Comparison of ENCODE assay signal across 26 cellular contexts in genomic region chr13:59633290-59633689, GRCh38.
DNase-seq lines count a peak whose midpoint lies in the region; ATAC-seq and TF ChIP-seq lines count a peak whose summit lies in the region.
"Had no signal": no experiment of that assay in that cellular context is flagged by ENCODE, and none has a peak within 500 bp of the region (broad histone marks: within the 10 kb centered on the region; RNA-seq: fewer than 3 reads in every experiment).

No MANE protein-coding gene starts in this region.

- no peak for TF ChIP-seq EP300 in esophagus muscularis mucosa (IDR thresholded peaks at IDR 0.05)

- H3K9ac ChIP-seq in subcutaneous abdominal adipose tissue (ENCODE audit: low read length in 5 of 5): peak overlapping the region in 1 of 5 donors; percentile 43

- no peak overlapping the region for H3K27ac ChIP-seq in body of pancreas
- H3K27ac ChIP-seq in esophagus muscularis mucosa (replicated peaks in 1 of 4): peak overlapping the region in 1 of 4 donors; percentile 31
- H3K27ac ChIP-seq in right lobe of liver: no peak overlapping the region
- peak overlapping the region; percentile 21 for H3K27ac ChIP-seq in subcutaneous abdominal adipose tissue (ENCODE audit: low read depth, low read length)
- H3K27ac ChIP-seq: brain microvascular endothelial cell, pancreas had no signal

- 89 to 95% methylated on average over 9 of the region's 9 CpGs for WGBS in body of pancreas, 2 donors
- WGBS in esophagus muscularis mucosa: 93% methylated on average over 9 of the region's 9 CpGs
- 56% methylated on average over 9 of the region's 9 CpGs for WGBS in right lobe of liver (ENCODE audit: insufficient coverage, low coverage, low lambda C conversion rate, missing lambda C conversion rate)

- H3K27me3 ChIP-seq in body of pancreas: no peaks in the 10 kb centered on the region
- no peaks in the 10 kb centered on the region for H3K27me3 ChIP-seq in esophagus muscularis mucosa
- H3K27me3 ChIP-seq in right lobe of liver: no peaks in the 10 kb centered on the region
- H3K27me3 ChIP-seq in subcutaneous abdominal adipose tissue (ENCODE audit: control insufficient read depth in 5 of 5, insufficient read depth in 4 of 5, low read length in 5 of 5): peaks cover 0 to 2% (median 0%) of the 10 kb centered on the region in 5 donors
- H3K27me3 ChIP-seq: brain microvascular endothelial cell, pancreas, stomach, thyroid gland had no signal

- H3K4me1 ChIP-seq in body of pancreas: peaks cover 9% of the 10 kb centered on the region
- peaks cover 3 to 20% (median 19%) of the 10 kb centered on the region in 4 donors for H3K4me1 ChIP-seq in esophagus muscularis mucosa
- H3K4me1 ChIP-seq in right lobe of liver: no peaks in the 10 kb centered on the region
- H3K4me1 ChIP-seq in subcutaneous abdominal adipose tissue (ENCODE audit: control insufficient read depth in 5 of 5, insufficient read depth in 5 of 5, low read length in 5 of 5): peaks cover 0 to 9% (median 1%) of the 10 kb centered on the region in 5 donors

- H3K36me3 ChIP-seq in body of pancreas (replicated peaks in 1 of 2; ENCODE audit: insufficient read depth in 1 of 2, low read depth in 2 of 2) (no peaks in the 10 kb centered on the region), esophagus muscularis mucosa (no peaks in the 10 kb centered on the region), right lobe of liver (no peaks in the 10 kb centered on the region), subcutaneous abdominal adipose tissue (ENCODE audit: control insufficient read depth in 5 of 5, insufficient read depth in 5 of 5, low read length in 5 of 5) (no peaks in the 10 kb centered on the region)
- H3K36me3 ChIP-seq: brain microvascular endothelial cell, pancreas, stomach, thyroid gland had no signal

- ATAC-seq in body of pancreas (peak; percentile 58), right lobe of liver (peak; percentile 58 to 86 (median 74))
- ATAC-seq: activated CD4-positive, alpha-beta T cell treated with anti-CD3 and anti-CD28 coated beads for 36 hours; activated CD8-positive, alpha-beta T cell treated with anti-CD3 and anti-CD28 coated beads for 36 hours; Panc1; pancreas had no signal

- intact Hi-C loops in body of pancreas (cut with DNase I): no loop called here
- intact Hi-C loops in esophagus muscularis mucosa (cut with DNase I): no loop called here
- intact Hi-C loops in right lobe of liver (cut with DNase I): no loop called here

- no peak overlapping the region for H3K4me3 ChIP-seq in body of pancreas
- no peak overlapping the region for H3K4me3 ChIP-seq in esophagus muscularis mucosa
- H3K4me3 ChIP-seq in right lobe of liver: no peak overlapping the region
- H3K4me3 ChIP-seq in subcutaneous abdominal adipose tissue (ENCODE audit: low read depth in 1 of 5, low read length in 5 of 5): no peak overlapping the region
- H3K4me3 ChIP-seq: pancreas, stomach, thyroid gland had no signal

- TF ChIP-seq CTCF in body of pancreas (IDR thresholded peaks at IDR 0.05): no peak
- no peak for TF ChIP-seq CTCF in esophagus muscularis mucosa (IDR thresholded peaks at IDR 0.05)
- no peak for TF ChIP-seq CTCF in right lobe of liver (IDR thresholded peaks at IDR 0.05)

- no peaks in the 10 kb centered on the region for H3K9me3 ChIP-seq in body of pancreas
- no peaks in the 10 kb centered on the region for H3K9me3 ChIP-seq in esophagus muscularis mucosa
- no peaks in the 10 kb centered on the region for H3K9me3 ChIP-seq in right lobe of liver
- no peaks in the 10 kb centered on the region for H3K9me3 ChIP-seq in subcutaneous abdominal adipose tissue (ENCODE audit: control insufficient read depth in 5 of 5, low read length in 5 of 5)
- H3K9me3 ChIP-seq: pancreas, stomach, thyroid gland had no signal

- no peak for DNase-seq in body of pancreas
- peak; percentile 72 for DNase-seq in esophagus muscularis mucosa (ENCODE audit: extremely low spot score)
- peak in 2 of 3 donors; percentile 42 to 44 for DNase-seq in right lobe of liver
- no peak for DNase-seq in activated CD8-positive, alpha-beta memory T cell treated with anti-CD3 and anti-CD28 coated beads for 24 hours
- DNase-seq in NCI-H2107 treated with DMSO at 0.1 percent for 48 hours (lab: John Stamatoyannopoulos, UW; ENCODE audit: unreplicated experiment): no peak
- DNase-seq in T-helper 9 cell: no peak
- DNase-seq: activated CD4-positive, alpha-beta T cell treated with anti-CD3 and anti-CD28 coated beads for 36 hours; activated CD8-positive, alpha-beta T cell treated with anti-CD3 and anti-CD28 coated beads for 36 hours; activated naive CD4-positive, alpha-beta T cell treated with anti-CD3 and anti-CD28 coated beads for 36 hours; brain microvascular endothelial cell; DMS153; effector CD4-positive, alpha-beta T cell; glutamatergic neuron; HCEC 1CT; islet precursor cell; MV-4-11; NCI-H2107; NCI-H446; NCI-H774; pancreas; SIG-M5; stimulated activated CD4-positive, alpha-beta T cell treated with anti-CD3 and anti-CD28 coated beads, Interleukin-4, amount 100 ng/mL, for 1 hour; stomach had no signal

- TF ChIP-seq POLR2A in body of pancreas (IDR thresholded peaks at IDR 0.05) (no peak), esophagus muscularis mucosa (IDR thresholded peaks at IDR 0.05; ENCODE audit: low read depth) (no peak), right lobe of liver (IDR thresholded peaks at IDR 0.05) (no peak)

Comparison
In these comparisons a context has a peak if more than half of its experiments do, and no peak if none do; other contexts are left out.
1. DNase-seq: peak in esophagus muscularis mucosa (single experiment) and right lobe of liver (2 of 3); none in body of pancreas (0 of 4), activated CD8-positive, alpha-beta memory T cell treated with anti-CD3 and anti-CD28 coated beads for 24 hours (single experiment), NCI-H2107 treated with DMSO at 0.1 percent for 48 hours (single experiment) and T-helper 9 cell (single experiment).